Comparison of ENCODE assay signal across 4 cellular contexts in the genomic region with DNA sequence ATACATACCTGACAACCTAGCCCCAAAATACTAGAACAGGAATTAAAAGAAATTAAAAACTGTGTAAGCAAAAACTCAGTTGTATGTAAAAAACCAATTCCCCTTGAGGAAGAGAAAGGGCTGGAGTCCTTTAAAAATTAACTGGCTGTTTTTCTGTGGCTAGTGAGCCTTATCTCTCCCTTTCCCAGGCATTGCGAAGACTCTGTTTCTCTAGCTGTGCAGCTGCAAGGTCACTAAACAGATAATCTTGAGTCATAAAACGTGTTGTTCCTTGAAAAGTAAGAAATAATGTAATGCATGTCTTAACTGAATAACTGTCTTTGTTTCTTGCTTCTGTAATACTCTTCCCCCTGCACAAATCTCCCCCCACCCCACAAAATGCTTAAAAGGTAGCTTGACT. TPM values are rescaled to one million over a fixed set of nuclear protein-coding genes. Genes with fewer than 3 reads are reported as not detected.
"Had no signal": no experiment of that assay in that cellular context is flagged by ENCODE, and none has a peak within 500 bp of the region (broad histone marks: within the 10 kb centered on the region; RNA-seq: fewer than 3 reads in every experiment).

No MANE protein-coding gene starts in this region.

RNA-seq across cellular contexts. Expression of a gene that starts 5.9 kb away (rescaled TPM):
- total RNA-seq: activated CD8-positive, alpha-beta T cell treated with anti-CD3 and anti-CD28 coated beads, Interleukin-2, amount 10 ng/mL, durations not matched to agents 7 days and 5 days; activated naive CD8-positive, alpha-beta T cell treated with anti-CD3 and anti-CD28 coated beads, Interleukin-2, amount 10 ng/mL, durations not matched to agents 7 days and 5 days; PC-3; SK-MEL-5 had no signal
